In the genomic region with DNA sequence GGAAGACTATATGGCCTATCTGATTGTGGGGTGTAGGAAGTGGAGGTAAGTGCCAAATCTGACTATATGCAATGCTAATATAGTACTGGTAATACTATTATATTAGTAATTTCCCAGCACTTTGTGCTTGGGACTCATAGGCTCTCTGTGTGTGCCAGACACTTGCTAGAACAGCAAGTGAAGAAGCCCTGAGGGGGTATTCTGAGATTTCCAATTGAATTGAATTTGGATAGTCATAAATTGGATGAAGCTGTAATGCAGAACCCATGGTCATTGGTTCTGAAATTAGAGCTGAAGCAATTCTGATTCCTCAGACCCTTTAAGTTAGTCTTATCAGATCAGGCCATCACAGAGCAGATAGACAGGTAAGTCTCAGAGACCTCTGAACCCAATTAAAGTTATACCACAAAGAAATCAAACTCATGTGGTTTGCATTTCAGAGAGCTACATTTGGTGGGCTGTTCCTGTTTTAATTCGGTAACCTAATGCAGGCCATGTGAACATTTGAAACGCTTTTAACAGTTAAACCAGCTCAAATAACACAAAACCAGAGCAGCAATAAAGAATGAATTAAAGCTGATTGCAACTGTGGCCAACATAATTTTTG, we compare ENCODE assay signal across 24 cellular contexts.
"Had no signal": no experiment of that assay in that cellular context is flagged by ENCODE, and none has a peak within 500 bp of the region (broad histone marks: within the 10 kb centered on the region; RNA-seq: fewer than 3 reads in every experiment).

No MANE protein-coding gene starts in this region.

- ATAC-seq: activated T-cell treated with anti-CD3 and anti-CD28 coated beads, Interleukin-2, amount 50 U/mL, for 72 hours; effector memory CD8-positive, alpha-beta T cell; esophagus mucosa; left lung; lower lobe of right lung; natural killer cell treated with Interleukin-12 subunit alpha and Interleukin-12 subunit beta and Interleukin-15 and Interleukin-18, amount 100 ng/mL, for 72 hours; right lobe of liver; stimulated activated naive CD8-positive, alpha-beta T cell treated with anti-CD3 and anti-CD28 coated beads, Interleukin-15, Interleukin-2, amounts not matched to agents 100 U/mL and 50 U/mL, for 24 hours had no signal

- H3K27ac Mint-ChIP-seq: activated CD4-positive, alpha-beta T cell treated with anti-CD3 and anti-CD28 coated beads, Interleukin-2, amount 10 ng/mL, durations not matched to agents 24 days and 14 days; activated naive CD8-positive, alpha-beta T cell; activated T-cell treated with anti-CD3 and anti-CD28 coated beads, Interleukin-2, amount 50 U/mL, for 72 hours; effector memory CD8-positive, alpha-beta T cell; natural killer cell treated with Interleukin-12 subunit alpha and Interleukin-12 subunit beta and Interleukin-15 and Interleukin-18, amount 100 ng/mL, for 72 hours had no signal

- H3K36me3 Mint-ChIP-seq: activated naive CD8-positive, alpha-beta T cell; natural killer cell treated with Interleukin-12 subunit alpha and Interleukin-12 subunit beta and Interleukin-15 and Interleukin-18, amount 100 ng/mL, for 72 hours had no signal

- H3K9me3 ChIP-seq: left lung, lower lobe of right lung, ovary, right lobe of liver, testis, transverse colon had no signal

- H3K4me3 ChIP-seq: coronary artery, left lung, lower lobe of right lung, ovary, right lobe of liver, testis, transverse colon had no signal

- H3K27ac ChIP-seq: brain microvascular endothelial cell, coronary artery, left lung, lower lobe of right lung, ovary, right lobe of liver, testis, transverse colon had no signal

- H3K27me3 ChIP-seq: brain microvascular endothelial cell, left lung, ovary, testis had no signal

- H3K9me3 Mint-ChIP-seq: activated CD4-positive, alpha-beta T cell treated with anti-CD3 and anti-CD28 coated beads, Interleukin-2, amount 10 ng/mL, durations not matched to agents 24 days and 14 days; activated T-cell treated with anti-CD3 and anti-CD28 coated beads, Interleukin-2, amount 50 U/mL, for 72 hours; effector memory CD8-positive, alpha-beta T cell; natural killer cell treated with Interleukin-12 subunit alpha and Interleukin-12 subunit beta and Interleukin-15 and Interleukin-18, amount 100 ng/mL, for 72 hours had no signal

- H3K4me3 Mint-ChIP-seq: activated CD4-positive, alpha-beta T cell treated with anti-CD3 and anti-CD28 coated beads, Interleukin-2, amount 10 ng/mL, durations not matched to agents 24 days and 14 days; activated naive CD8-positive, alpha-beta T cell; activated T-cell treated with anti-CD3 and anti-CD28 coated beads, Interleukin-2, amount 50 U/mL, for 72 hours; effector memory CD8-positive, alpha-beta T cell; natural killer cell treated with Interleukin-12 subunit alpha and Interleukin-12 subunit beta and Interleukin-15 and Interleukin-18, amount 100 ng/mL, for 72 hours had no signal

- DNase-seq: activated CD4-positive, alpha-beta T cell treated with anti-CD3 and anti-CD28 coated beads, Interleukin-2, amount 10 ng/mL, durations not matched to agents 24 days and 14 days; activated CD4-positive, CD25-positive, alpha-beta regulatory T cell treated with anti-CD3 and anti-CD28 coated beads, Interleukin-2, amount 50 U/mL, for 72 hours; activated naive CD4-positive, alpha-beta T cell; activated T-cell treated with anti-CD3 and anti-CD28 coated beads for 4 hours; activated T-cell treated with anti-CD3 and anti-CD28 coated beads, Interleukin-2, amount 50 U/mL, for 72 hours; amniotic stem cell; brain microvascular endothelial cell; effector memory CD8-positive, alpha-beta T cell; foreskin fibroblast; head of caudate nucleus; left lung; lower lobe of right lung; mesenchymal stem cell; ovary; right lobe of liver; stimulated activated CD4-positive, alpha-beta T cell treated with anti-CD3 and anti-CD28 coated beads, Interleukin-2, amount 100 ng/mL, for 48 hours; stimulated activated naive CD8-positive, alpha-beta T cell treated with anti-CD3 and anti-CD28 coated beads, Interleukin-15, Interleukin-2, amounts not matched to agents 100 U/mL and 50 U/mL, for 24 hours; T1000; testis; transverse colon had no signal

- H3K36me3 ChIP-seq: brain microvascular endothelial cell, left lung, lower lobe of right lung, ovary, right lobe of liver, transverse colon had no signal

- H3K27me3 Mint-ChIP-seq: activated CD4-positive, alpha-beta T cell treated with anti-CD3 and anti-CD28 coated beads, Interleukin-2, amount 10 ng/mL, durations not matched to agents 24 days and 14 days; activated naive CD8-positive, alpha-beta T cell had no signal

- H3K4me1 ChIP-seq: left lung, lower lobe of right lung, right lobe of liver, testis, transverse colon had no signal
